Comparison of ENCODE assay signal across 22 cellular contexts in genomic region chr21:36127250-36127904, GRCh38. TPM values are rescaled to one million over a fixed set of nuclear protein-coding genes. Genes with fewer than 3 reads are reported as not detected.
A peak's percentile ranks its signal among the peaks of the same experiment; 100 is the strongest.
DNase-seq lines count a peak whose midpoint lies in the region; ATAC-seq and TF ChIP-seq lines count a peak whose summit lies in the region.
"Had no signal": no experiment of that assay in that cellular context is flagged by ENCODE, and none has a peak within 500 bp of the region (broad histone marks: within the 10 kb centered on the region; RNA-seq: fewer than 3 reads in every experiment).

No MANE protein-coding gene starts in this region.

- H3K27me3 ChIP-seq in CD4-positive, CD25-positive, alpha-beta regulatory T cell (ENCODE audit: control insufficient read depth, insufficient read depth, low read length): no peaks in the 10 kb centered on the region
- no peaks in the 10 kb centered on the region for H3K27me3 ChIP-seq in H9 (ENCODE audit: insufficient read depth, low read length)
- H3K27me3 ChIP-seq: brain microvascular endothelial cell, colonic mucosa had no signal

- H3K18ac ChIP-seq in H9 (ENCODE audit: insufficient read length, low read depth, low read length): no peak overlapping the region

- H2AFZ ChIP-seq in H9 (ENCODE audit: low read length): no peak overlapping the region

- no peaks in the 10 kb centered on the region for H3K36me3 ChIP-seq in CD4-positive, CD25-positive, alpha-beta regulatory T cell (ENCODE audit: control insufficient read depth, insufficient read depth, low read length)
- H3K36me3 ChIP-seq: brain microvascular endothelial cell, colonic mucosa, thoracic aorta had no signal

- TF ChIP-seq CTCF in H9 (conservative IDR thresholded peaks at IDR 0.05) (no peak), nephron (IDR thresholded peaks at IDR 0.05; ENCODE audit: unreplicated experiment in 3 of 3) (no peak), coronary artery (IDR thresholded peaks at IDR 0.05) (no peak)

- H2BK20ac ChIP-seq in H9 (ENCODE audit: low read depth, low read length, poor library complexity, severe bottlenecking): no peak overlapping the region

- H3K27ac ChIP-seq in CD4-positive, CD25-positive, alpha-beta regulatory T cell (ENCODE audit: insufficient read depth, low read length, poor library complexity, severe bottlenecking): no peak overlapping the region
- H3K27ac ChIP-seq in H9 (ENCODE audit: insufficient read length, low read depth, low read length): no peak overlapping the region
- no peak overlapping the region for H3K27ac ChIP-seq in coronary artery
- H3K27ac ChIP-seq: brain microvascular endothelial cell, colonic mucosa, thoracic aorta had no signal

- H3K36me3 Mint-ChIP-seq in CD4-positive, CD25-positive, alpha-beta regulatory T cell: peaks cover 3% of the 10 kb centered on the region
- no peaks in the 10 kb centered on the region; a peak in 1 of 7 replicates for H3K36me3 Mint-ChIP-seq in H9 (ENCODE audit: insufficient read depth in 1 of 3, low read depth in 3 of 3)
- no peaks in the 10 kb centered on the region for H3K36me3 Mint-ChIP-seq in T-cell
- H3K36me3 Mint-ChIP-seq in nephron (ENCODE audit: low read depth): no peaks in the 10 kb centered on the region
- H3K36me3 Mint-ChIP-seq: IgD-negative memory B cell had no signal

- no peak overlapping the region for H3K56ac ChIP-seq in H9 (ENCODE audit: insufficient read length, low read depth, low read length)

- no peak for DNase-seq in CD4-positive, CD25-positive, alpha-beta regulatory T cell
- DNase-seq in H9 (peak; percentile 4), T-cell (no peak), ecto neural progenitor cell (ENCODE audit: low spot score) (no peak), coronary artery (ENCODE audit: low spot score) (no peak), OCI-M1 (lab: John Stamatoyannopoulos, UW) (no peak)
- DNase-seq: activated CD4-positive, CD25-positive, alpha-beta regulatory T cell; activated naive CD8-positive, alpha-beta T cell treated with anti-CD3 and anti-CD28 coated beads, Interleukin-2, amount 10 ng/mL, durations not matched to agents 7 days and 5 days; activated T-cell treated with anti-CD3 and anti-CD28 coated beads, Interleukin-2, amount 50 U/mL, for 72 hours; brain microvascular endothelial cell; colonic mucosa; DMS79; NCI-H1694; NCI-H226; NCI-H82 had no signal

- no peak overlapping the region for H2BK5ac ChIP-seq in H9 (ENCODE audit: insufficient read length, low read length)

- no peak overlapping the region for H4K91ac ChIP-seq in H9 (ENCODE audit: insufficient read length, low read depth, low read length)

- no CpG with 5 or more reads among the region's 10 CpGs for WGBS in H9 (ENCODE audit: extremely low coverage, insufficient read length, low lambda C conversion rate)

- H2BK12ac ChIP-seq in H9 (ENCODE audit: insufficient read length, low read depth, low read length): no peak overlapping the region

- peaks cover 5 to 30% (median 20%) of the 10 kb centered on the region in 4 donors for H3K4me1 Mint-ChIP-seq in CD4-positive, CD25-positive, alpha-beta regulatory T cell
- H3K4me1 Mint-ChIP-seq in H9 (peaks cover 16 to 19% of the 10 kb centered on the region in 2 experiments), T-cell (peaks cover 19 to 27% (median 25%) of the 10 kb centered on the region in 3 donors), nephron (peaks cover 9% of the 10 kb centered on the region)

- H2BK15ac ChIP-seq in H9 (ENCODE audit: low read depth, low read length): no peak overlapping the region

- peak overlapping the region in 3 of 4 donors; percentile 21 to 59 (median 39) for H3K4me3 Mint-ChIP-seq in CD4-positive, CD25-positive, alpha-beta regulatory T cell
- H3K4me3 Mint-ChIP-seq in H9: no peak overlapping the region
- H3K4me3 Mint-ChIP-seq in T-cell: no peak overlapping the region
- peak overlapping the region in 2 of 3 experiments; percentile 7 to 17 for H3K4me3 Mint-ChIP-seq in nephron
- H3K4me3 Mint-ChIP-seq: activated naive CD8-positive, alpha-beta T cell treated with anti-CD3 and anti-CD28 coated beads, Interleukin-2, amount 10 ng/mL, durations not matched to agents 7 days and 5 days; activated T-cell treated with anti-CD3 and anti-CD28 coated beads, Interleukin-2, amount 50 U/mL, for 72 hours; stimulated activated memory B cell treated with anti-CD40 and anti-IgM and Interleukin-4, amounts not matched to agents 10 μg/mL and 1 μg/mL and 100 μg/mL, for 72 hours had no signal

- H3K4me1 ChIP-seq in CD4-positive, CD25-positive, alpha-beta regulatory T cell (ENCODE audit: control insufficient read depth, insufficient read depth, low read length, poor library complexity, severe bottlenecking): peaks cover 5% of the 10 kb centered on the region
- H3K4me1 ChIP-seq in H9 (ENCODE audit: insufficient read depth, low read length): peaks cover 4% of the 10 kb centered on the region; the same call in 1 of the 2 replicates
- H3K4me1 ChIP-seq: colonic mucosa had no signal

- no peaks in the 10 kb centered on the region for H3K79me1 ChIP-seq in H9 (ENCODE audit: insufficient read depth, low read depth, low read length, poor library complexity, severe bottlenecking)

- H3K4me3 ChIP-seq in CD4-positive, CD25-positive, alpha-beta regulatory T cell (ENCODE audit: low read depth, low read length): no peak overlapping the region
- no peak overlapping the region for H3K4me3 ChIP-seq in coronary artery
- H3K4me3 ChIP-seq: colonic mucosa, GM12878, thoracic aorta had no signal

- CTCF ChIA-PET in T-cell (lab: Charles Lee): interaction anchor here (0.6 to 1.1 kb wide), 6 partner anchors 46 to 314 kb away, joined by 3 to 7 read pairs (median 4); no protein-coding TSS in a partner anchor

- no peaks in the 10 kb centered on the region for H4K20me1 ChIP-seq in H9 (ENCODE audit: control insufficient read depth, insufficient read depth, insufficient read length)

- H4K5ac ChIP-seq in H9 (ENCODE audit: insufficient read length, low read depth, low read length): no peak overlapping the region

- no peak overlapping the region; the same call in 1 of the 2 replicates for H3K14ac ChIP-seq in H9 (ENCODE audit: insufficient read depth, low read length)

- no peaks in the 10 kb centered on the region for H3K9me3 Mint-ChIP-seq in CD4-positive, CD25-positive, alpha-beta regulatory T cell
- H3K9me3 Mint-ChIP-seq in H9 (no peaks in the 10 kb centered on the region; a peak in 1 of 5 replicates), T-cell (no peaks in the 10 kb centered on the region), nephron (no peaks in the 10 kb centered on the region)
- H3K9me3 Mint-ChIP-seq: activated naive CD8-positive, alpha-beta T cell treated with anti-CD3 and anti-CD28 coated beads, Interleukin-2, amount 10 ng/mL, durations not matched to agents 7 days and 5 days; activated T-cell treated with anti-CD3 and anti-CD28 coated beads, Interleukin-2, amount 50 U/mL, for 72 hours; IgD-negative memory B cell; stimulated activated memory B cell treated with anti-CD40 and anti-IgM and Interleukin-4, amounts not matched to agents 10 μg/mL and 1 μg/mL and 100 μg/mL, for 72 hours had no signal

- H4K8ac ChIP-seq in H9 (replicated peaks; ENCODE audit: insufficient read length, low read depth, low read length): no peak overlapping the region

- no peak overlapping the region for H3K9ac ChIP-seq in H9 (ENCODE audit: extremely low read depth, insufficient read length, low read length)

- H3K9me3 ChIP-seq in CD4-positive, CD25-positive, alpha-beta regulatory T cell (ENCODE audit: control insufficient read depth in 2 of 2, low read length in 2 of 2): no peaks in the 10 kb centered on the region
- no peaks in the 10 kb centered on the region for H3K9me3 ChIP-seq in H9 (ENCODE audit: control insufficient read depth, low read depth, low read length)
- H3K9me3 ChIP-seq: colonic mucosa, thoracic aorta had no signal

- H3K4ac ChIP-seq in H9 (ENCODE audit: low read depth, low read length): no peak overlapping the region

- POLR2A ChIA-PET in T-cell (lab: Charles Lee): no interaction called here

- H3K23ac ChIP-seq in H9 (ENCODE audit: insufficient read length, low read depth, low read length): no peak overlapping the region

- peak overlapping the region in 1 of 3 donors; percentile 47 for H3K27ac Mint-ChIP-seq in CD4-positive, CD25-positive, alpha-beta regulatory T cell
- H3K27ac Mint-ChIP-seq in H9: no peak overlapping the region; a peak in 1 of 7 replicates
- H3K27ac Mint-ChIP-seq in T-cell: peak overlapping the region; percentile 20 to 71
- no peak overlapping the region for H3K27ac Mint-ChIP-seq in nephron
- H3K27ac Mint-ChIP-seq: activated T-cell treated with anti-CD3 and anti-CD28 coated beads, Interleukin-2, amount 50 U/mL, for 72 hours had no signal

- no peaks in the 10 kb centered on the region for H3K79me2 ChIP-seq in H9 (ENCODE audit: insufficient read depth, low read length)

- H3K23me2 ChIP-seq in H9 (ENCODE audit: insufficient read length, low read depth, low read length, poor library complexity, severe bottlenecking): no peaks in the 10 kb centered on the region

- H3K27me3 Mint-ChIP-seq in CD4-positive, CD25-positive, alpha-beta regulatory T cell: peaks cover 16% of the 10 kb centered on the region
- H3K27me3 Mint-ChIP-seq in H9 (ENCODE audit: low read depth): peaks cover 15% of the 10 kb centered on the region
- no peaks in the 10 kb centered on the region for H3K27me3 Mint-ChIP-seq in T-cell
- H3K27me3 Mint-ChIP-seq in nephron (ENCODE audit: low read depth): peaks cover 38% of the 10 kb centered on the region
- H3K27me3 Mint-ChIP-seq: stimulated activated memory B cell treated with anti-CD40 and anti-IgM and Interleukin-4, amounts not matched to agents 10 μg/mL and 1 μg/mL and 100 μg/mL, for 72 hours had no signal

- ATAC-seq in CD4-positive, CD25-positive, alpha-beta regulatory T cell (ENCODE audit: low read depth in 2 of 2): no peak
- ATAC-seq in T-cell (replicated peaks in 1 of 4) (no peak), GM21576 (IDR thresholded peaks at IDR 0.05; ENCODE audit: unreplicated experiment) (no peak)
- ATAC-seq: activated T-cell treated with anti-CD3 and anti-CD28 coated beads, Interleukin-2, amount 50 U/mL, for 72 hours; GM12878; sciatic nerve; stimulated activated memory B cell treated with anti-CD40 and anti-IgM and Interleukin-4, amounts not matched to agents 10 μg/mL and 1 μg/mL and 100 μg/mL, for 72 hours had no signal

- no peak overlapping the region for H2AK5ac ChIP-seq in H9 (ENCODE audit: insufficient read length, low read length)

- H3K4me2 ChIP-seq in H9 (ENCODE audit: insufficient read depth, insufficient read length, low read length): no peak overlapping the region

- H2BK120ac ChIP-seq in H9 (ENCODE audit: low read depth, low read length, poor library complexity, severe bottlenecking): no peak overlapping the region

- H3T11ph ChIP-seq in H9 (ENCODE audit: low read length): no peak overlapping the region

RNA-seq across cellular contexts. Expression of gene CBR3, which starts 7.5 kb away (rescaled TPM):
- total RNA-seq in CD4-positive, CD25-positive, alpha-beta regulatory T cell: 1.8 TPM
- 10 to 100 TPM in 3 of 4 donors, 1 to 10 TPM in 1; 4.7 to 13.2 (median 10.8) TPM for polyA plus RNA-seq in CD4-positive, CD25-positive, alpha-beta regulatory T cell
- total RNA-seq in H9 (2021): 1.9 and 2.4 TPM in 2 replicates
- total RNA-seq in T-cell: 10 to 100 TPM in 2 of 5 donors, 1 to 10 TPM in 2, under 1 TPM in 1; 0.85 to 16.1 (median 8.1) TPM

RNA-seq across cellular contexts. Expression of gene DOP1B, which starts 29.2 kb away (rescaled TPM):
- total RNA-seq in CD4-positive, CD25-positive, alpha-beta regulatory T cell: 34.6 TPM
- polyA plus RNA-seq in CD4-positive, CD25-positive, alpha-beta regulatory T cell: 1 to 10 TPM; 3.5 to 9.1 (median 6.3) TPM
- 8.7 and 10.0 TPM in 2 replicates for total RNA-seq in H9 (2021)
- 10 to 100 TPM; 18.4 to 26.3 (median 23.1) TPM for total RNA-seq in T-cell

RNA-seq across cellular contexts. Expression of gene CBR1, which starts 57.6 kb away (rescaled TPM):
- total RNA-seq in CD4-positive, CD25-positive, alpha-beta regulatory T cell: 9.8 TPM
- 10 to 100 TPM; 58.3 to 72.0 (median 62.1) TPM for polyA plus RNA-seq in CD4-positive, CD25-positive, alpha-beta regulatory T cell
- total RNA-seq in H9 (2021) (5.7 and 7.1 TPM in 2 replicates), T-cell (10 to 100 TPM in 4 of 5 donors, 1 to 10 TPM in 1; 5.1 to 40.3 (median 21.1) TPM)

Comparison
In these comparisons a context has a peak if more than half of its experiments do, and no peak if none do; other contexts are left out.
1. H3K27ac Mint-ChIP-seq: peak in T-cell (2 of 2); none in H9 (0 of 3) and nephron (0 of 3).
2. H3K4me3 Mint-ChIP-seq: peak in CD4-positive, CD25-positive, alpha-beta regulatory T cell (3 of 4) and nephron (2 of 3); none in H9 (0 of 2) and T-cell (0 of 3).